In genomic region chr6:132530293-132530974, GRCh38 we compare ENCODE assay signal across 8 cellular contexts. TPM values are rescaled to one million over a fixed set of nuclear protein-coding genes. Genes with fewer than 3 reads are reported as not detected.
A peak's percentile ranks its signal among the peaks of the same experiment; 100 is the strongest.
DNase-seq lines count a peak whose midpoint lies in the region; ATAC-seq and TF ChIP-seq lines count a peak whose summit lies in the region.

No MANE protein-coding gene starts in this region.

- TF ChIP-seq POLR2A in ovary (IDR thresholded peaks at IDR 0.05), result no peak

- H3K4me3 ChIP-seq in ovary (no peak overlapping the region), upper lobe of right lung (no peak overlapping the region)

- WGBS in ovary, 3 donors, result 12 to 20% (median 13%) methylated on average over 9 of the region's 9 CpGs

- intact Hi-C loops in ovary (cut with DNase I), result no loop called here
- intact Hi-C loops in upper lobe of right lung (cut with DNase I), result no loop called here

- no peaks in the 10 kb centered on the region for H3K27me3 ChIP-seq in ovary
- peaks cover 11% of the 10 kb centered on the region for H3K27me3 ChIP-seq in upper lobe of right lung

- H3K9me3 ChIP-seq in ovary (no peaks in the 10 kb centered on the region), upper lobe of right lung (no peaks in the 10 kb centered on the region)

- no peak overlapping the region for H3K27ac ChIP-seq in ovary
- H3K27ac ChIP-seq in upper lobe of right lung, result no peak overlapping the region

- H3K4me1 ChIP-seq in ovary (ENCODE audit: insufficient read depth) (no peaks in the 10 kb centered on the region), upper lobe of right lung (no peaks in the 10 kb centered on the region)

- H3K36me3 ChIP-seq in ovary (no peaks in the 10 kb centered on the region), upper lobe of right lung (no peaks in the 10 kb centered on the region)

- TF ChIP-seq CTCF in ovary (IDR thresholded peaks at IDR 0.05) (peak; percentile 42 to 66 (median 52)), upper lobe of right lung (IDR thresholded peaks at IDR 0.05) (peak; percentile 87)

- TF ChIP-seq RAD21 in Ishikawa (IDR thresholded peaks at IDR 0.05; ENCODE audit: low read depth), result peak; percentile 79

- TF ChIP-seq EP300 in Ishikawa (IDR thresholded peaks at IDR 0.05; ENCODE audit: borderline replicate concordance) (no peak), ovary (IDR thresholded peaks at IDR 0.05) (no peak)

- DNase-seq in DMS 273 (lab: John Stamatoyannopoulos, UW; ENCODE audit: unreplicated experiment) (peak; percentile 78), RKO (ENCODE audit: low spot score) (peak; percentile 70), foreskin melanocyte (peak; percentile 36), ovary (peak in 4 of 5 donors; percentile 27 to 64 (median 44)), upper lobe of right lung (no peak)
- DNase-seq in activated T-helper 9 cell treated with anti-CD3 and anti-CD28 coated beads, Interleukin-2, amount 50 U/mL, for 16 hours (ENCODE audit: low read depth), result peak; percentile 41

- ATAC-seq in GM21526 (IDR thresholded peaks at IDR 0.05; ENCODE audit: low FRiP score, unreplicated experiment), result peak; percentile 88
- ATAC-seq in upper lobe of right lung, result peak; percentile 84

TF ChIP-seq in Ishikawa, 13 proteins besides CTCF, POLR2A, EP300 and RAD21:
- no peak for TF ChIP-seq TAF1 (IDR thresholded peaks at IDR 0.05; ENCODE audit: low read depth)
- no peak for TF ChIP-seq CREB1 (IDR thresholded peaks at IDR 0.05; ENCODE audit: low read depth)
- TF ChIP-seq EGR1 (IDR thresholded peaks at IDR 0.05), result no peak
- TF ChIP-seq REST (IDR thresholded peaks at IDR 0.05; ENCODE audit: low read depth), result no peak

RNA-seq across cellular contexts. Expression of gene TAAR9, which starts 7.6 kb away (rescaled TPM):
- total RNA-seq in ovary, result not detected
- not detected for polyA plus RNA-seq in ovary
- total RNA-seq in upper lobe of right lung, result not detected

RNA-seq across cellular contexts. Expression of gene STX7, which starts 17.5 kb away (rescaled TPM):
- 10 to 100 TPM; 23.4 to 51.5 (median 44.0) TPM for total RNA-seq in ovary
- polyA plus RNA-seq in ovary, result 10 to 100 TPM; 21.3 to 57.2 TPM
- 89.1 TPM for total RNA-seq in upper lobe of right lung

RNA-seq across cellular contexts. Expression of gene TAAR8, which starts 22.0 kb away (rescaled TPM):
- not detected for total RNA-seq in ovary
- polyA plus RNA-seq in ovary, result not detected
- not detected for total RNA-seq in upper lobe of right lung

RNA-seq across cellular contexts. Expression of gene TAAR6, which starts 39.7 kb away (rescaled TPM):
- total RNA-seq in ovary, result not detected
- not detected for polyA plus RNA-seq in ovary
- total RNA-seq in upper lobe of right lung, result not detected

RNA-seq across cellular contexts. Expression of gene TAAR5, which starts 59.1 kb away (rescaled TPM):
- total RNA-seq in ovary (not detected), upper lobe of right lung (not detected)
- polyA plus RNA-seq in ovary, result not detected
